ENCODE assay signal across 24 cellular contexts in genomic region chr4:157587681-157588423, GRCh38.
"Had no signal": no experiment of that assay in that cellular context is flagged by ENCODE, and none has a peak within 500 bp of the region (broad histone marks: within the 10 kb centered on the region; RNA-seq: fewer than 3 reads in every experiment).

No MANE protein-coding gene starts in this region.

- ATAC-seq: esophagus mucosa; gastrocnemius medialis; left lobe of liver; natural killer cell; right cardiac atrium; stimulated activated memory B cell treated with anti-CD40 and anti-IgM and Interleukin-4, amounts not matched to agents 10 μg/mL and 1 μg/mL and 100 μg/mL, for 72 hours; stimulated activated naive CD8-positive, alpha-beta T cell treated with anti-CD3 and anti-CD28 coated beads, Interleukin-15, Interleukin-2, amounts not matched to agents 100 U/mL and 50 U/mL, for 24 hours had no signal

- H3K4me3 Mint-ChIP-seq: dendritic cell treated with granulocyte-macrophage colony-stimulating factor and Interleukin-4, amounts not matched to agents 40 ng/mL and 50 ng/mL, for 4 days; endodermal cell; memory B cell; natural killer cell; stimulated activated memory B cell treated with anti-CD40 and anti-IgM and Interleukin-4, amounts not matched to agents 10 μg/mL and 1 μg/mL and 100 μg/mL, for 72 hours; type B pancreatic cell had no signal

- H3K4me1 Mint-ChIP-seq: memory B cell; natural killer cell; stimulated activated memory B cell treated with anti-CD40 and anti-IgM and Interleukin-4, amounts not matched to agents 10 μg/mL and 1 μg/mL and 100 μg/mL, for 72 hours had no signal

- H3K27me3 ChIP-seq: gastrocnemius medialis, neutrophil, spleen, testis, tibial artery had no signal

- DNase-seq: effector CD8-positive, alpha-beta T cell; foreskin fibroblast; gastrocnemius medialis; kidney; natural killer cell; right cardiac atrium; spleen; stimulated activated CD4-positive, alpha-beta T cell treated with anti-CD3 and anti-CD28 coated beads, Interleukin-4, amount 100 ng/mL, for 4 hours; stimulated activated naive CD8-positive, alpha-beta T cell treated with anti-CD3 and anti-CD28 coated beads, Interleukin-15, Interleukin-2, amounts not matched to agents 100 U/mL and 50 U/mL, for 24 hours; substantia nigra; testis; tibial artery had no signal

- H3K27ac Mint-ChIP-seq: dendritic cell treated with granulocyte-macrophage colony-stimulating factor and Interleukin-4, amounts not matched to agents 40 ng/mL and 50 ng/mL, for 4 days; memory B cell; natural killer cell; stimulated activated memory B cell treated with anti-CD40 and anti-IgM and Interleukin-4, amounts not matched to agents 10 μg/mL and 1 μg/mL and 100 μg/mL, for 72 hours; type B pancreatic cell had no signal

- H3K4me3 ChIP-seq: gastrocnemius medialis, lung, prostate gland, skin epidermis, spleen, testis, tibial artery had no signal

- H3K27ac ChIP-seq: epithelial cell of prostate, gastrocnemius medialis, neutrophil, prostate gland, skin epidermis, spleen, testis, tibial artery had no signal

- H3K36me3 Mint-ChIP-seq: memory B cell; natural killer cell; stimulated activated memory B cell treated with anti-CD40 and anti-IgM and Interleukin-4, amounts not matched to agents 10 μg/mL and 1 μg/mL and 100 μg/mL, for 72 hours; type B pancreatic cell had no signal

- H3K9me3 Mint-ChIP-seq: dendritic cell treated with granulocyte-macrophage colony-stimulating factor and Interleukin-4, amounts not matched to agents 40 ng/mL and 50 ng/mL, for 4 days; stimulated activated memory B cell treated with anti-CD40 and anti-IgM and Interleukin-4, amounts not matched to agents 10 μg/mL and 1 μg/mL and 100 μg/mL, for 72 hours; type B pancreatic cell had no signal

- H3K27me3 Mint-ChIP-seq: dendritic cell treated with granulocyte-macrophage colony-stimulating factor and Interleukin-4, amounts not matched to agents 40 ng/mL and 50 ng/mL, for 4 days; memory B cell; stimulated activated memory B cell treated with anti-CD40 and anti-IgM and Interleukin-4, amounts not matched to agents 10 μg/mL and 1 μg/mL and 100 μg/mL, for 72 hours; type B pancreatic cell had no signal

- H3K9me3 ChIP-seq: gastrocnemius medialis, neutrophil, prostate gland, testis had no signal

- H3K4me1 ChIP-seq: gastrocnemius medialis, prostate gland, spleen, testis had no signal

- H3K36me3 ChIP-seq: gastrocnemius medialis, neutrophil, prostate gland, spleen, tibial artery had no signal
